Comparison of ENCODE assay signal across 15 cellular contexts in the genomic region with DNA sequence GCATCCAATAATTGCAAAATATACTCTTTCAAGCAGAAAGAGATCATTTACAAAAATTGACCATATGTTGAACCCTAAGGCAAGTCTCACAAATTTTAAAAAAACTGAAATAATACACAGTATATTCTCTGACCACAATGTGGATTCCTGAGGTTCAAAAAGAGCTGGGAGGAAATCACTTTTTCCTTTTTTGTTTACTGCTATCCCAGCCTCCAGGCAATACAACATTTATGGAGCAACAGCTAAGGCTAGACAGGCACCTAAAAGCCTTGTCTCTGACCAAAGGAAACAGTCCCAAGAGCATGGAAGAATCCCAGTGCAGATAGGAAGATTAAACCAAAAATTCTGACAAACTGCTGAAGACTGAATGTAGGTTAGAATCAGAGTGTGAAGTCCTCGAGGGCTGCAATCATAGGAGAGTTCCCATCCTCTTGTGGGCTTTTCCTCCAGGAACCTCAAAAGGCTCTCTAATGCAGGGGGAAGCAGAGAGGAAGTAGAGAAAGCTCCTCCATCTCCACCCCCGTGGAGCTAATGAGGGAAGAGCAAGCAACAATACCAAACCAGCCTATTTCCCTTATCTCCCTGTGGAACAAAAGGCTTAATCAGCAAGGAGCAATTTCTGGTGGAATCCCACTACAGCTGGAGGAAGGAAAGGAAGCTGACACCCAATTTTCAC. TPM values are rescaled to one million over a fixed set of nuclear protein-coding genes. Genes with fewer than 3 reads are reported as not detected.
DNase-seq lines count a peak whose midpoint lies in the region; ATAC-seq, FAIRE-seq and TF ChIP-seq lines count a peak whose summit lies in the region.
"Had no signal": no experiment of that assay in that cellular context is flagged by ENCODE, and none has a peak within 500 bp of the region (broad histone marks: within the 10 kb centered on the region; RNA-seq: fewer than 3 reads in every experiment).

No MANE protein-coding gene starts in this region.

- no peaks in the 10 kb centered on the region for H3K79me2 ChIP-seq in K562 (ENCODE audit: control insufficient read depth, insufficient read depth, low read length)

- no peak for FAIRE-seq in K562 (lab: Jason Lieb, UNC)
- FAIRE-seq: colon had no signal

- H3K27ac ChIP-seq in HUES6 (ENCODE audit: low read depth, low read length) (0 out of 2 replicates have a peak overlapping the region, but pooled peaks have one; percentile 29), K562 (ENCODE audit: extremely low read depth, low read depth, low read length) (no peak overlapping the region)
- H3K27ac ChIP-seq: tibial artery, VCaP had no signal

- intact Hi-C loops in K562 (cut with micrococcal nuclease) = no loop called here

- H3K27me3 ChIP-seq in HUES6 (ENCODE audit: control insufficient read depth, insufficient read depth, low read length) = no peaks in the 10 kb centered on the region
- H3K27me3 ChIP-seq in K562 (ENCODE audit: control insufficient read depth in 2 of 2, insufficient read depth in 2 of 2, low read length in 2 of 2) = no peaks in the 10 kb centered on the region
- H3K27me3 ChIP-seq: tibial artery had no signal

- H3K9me1 ChIP-seq in K562 (ENCODE audit: control insufficient read depth, insufficient read depth, low read length) = no peaks in the 10 kb centered on the region

- BruUV-seq in K562 (replicated peaks; lab: Mats Ljungman, UMichigan) = no TSS peak

- DNase-seq in AG10803 (ENCODE audit: low read depth) (peak; percentile 27), K562 (ENCODE audit: extremely low read depth in 1 of 4, low spot score in 3 of 4) (no peak), islet precursor cell (peak; percentile 64)
- DNase-seq in stimulated activated CD8-positive, alpha-beta memory T cell treated with anti-CD3 and anti-CD28 coated beads, Interleukin-4, amount 100 ng/mL, for 48 hours = no peak
- DNase-seq: activated CD8-positive, alpha-beta memory T cell treated with anti-CD3 and anti-CD28 coated beads, Interleukin-2, amount 50 U/mL, for 4 hours; activated naive CD8-positive, alpha-beta T cell treated with anti-CD3 and anti-CD28 coated beads, Interleukin-2, amount 10 ng/mL, durations not matched to agents 7 days and 5 days; NCI-H1694; NCI-H774; tibial artery had no signal

- no peak overlapping the region for H3K4me3 ChIP-seq in AG10803 (ENCODE audit: low read length)
- peak overlapping the region; percentile 12; the same call in 1 of the 2 replicates for H3K4me3 ChIP-seq in HUES6 (ENCODE audit: low read depth, low read length)
- H3K4me3 ChIP-seq in K562 = no peak overlapping the region
- H3K4me3 ChIP-seq: tibial artery had no signal

- H3K9me3 ChIP-seq in HUES6 (ENCODE audit: control insufficient read depth, insufficient read depth, low read depth, low read length) (no peaks in the 10 kb centered on the region), K562 (replicated peaks; ENCODE audit: control insufficient read depth, insufficient read depth, low read depth, low read length) (no peaks in the 10 kb centered on the region)
- H3K9me3 ChIP-seq: tibial artery had no signal

- no peaks in the 10 kb centered on the region for H4K20me1 ChIP-seq in K562 (replicated peaks; ENCODE audit: control insufficient read depth, insufficient read depth, low read length)

- TF ChIP-seq POLR2A in K562 (conservative IDR thresholded peaks at IDR 0.05) = no peak

- ATAC-seq in K562 (no peak), GM21515 (IDR thresholded peaks at IDR 0.05; ENCODE audit: unreplicated experiment) (no peak), GM21367 (IDR thresholded peaks at IDR 0.05; ENCODE audit: unreplicated experiment) (no peak), GM18858 (IDR thresholded peaks at IDR 0.05; ENCODE audit: unreplicated experiment) (no peak)

- in situ Hi-C loops in K562 (cut with MboI) = loop anchor here (10.0 kb wide), 1 partner anchor 98 kb away; no protein-coding TSS in a partner anchor

- no peak overlapping the region for H3K9ac ChIP-seq in HUES6 (ENCODE audit: low read length)
- H3K9ac ChIP-seq in K562 (ENCODE audit: insufficient read depth in 1 of 2, low read depth in 2 of 2, low read length in 2 of 2) = no peak overlapping the region

- H2AFZ ChIP-seq in K562 (ENCODE audit: low read depth, low read length) = no peak overlapping the region

- POLR2A ChIA-PET in K562 (lab: Yijun Ruan, JAX) = interaction anchor here (1.0 kb wide), 1 partner anchor 278 kb away, joined by 3 read pairs; no protein-coding TSS in a partner anchor

- 25% methylated on average over 2 of the region's 2 CpGs for WGBS in K562 (ENCODE audit: insufficient coverage, low coverage, missing lambda C conversion rate)

- H3K4me1 ChIP-seq in HUES6 (ENCODE audit: control insufficient read depth, insufficient read depth, low read length) (peaks cover 15% of the 10 kb centered on the region), K562 (replicated peaks in 1 of 2; ENCODE audit: control insufficient read depth in 2 of 2, insufficient read depth in 2 of 2, low read length in 2 of 2) (peaks cover 0 to 10% of the 10 kb centered on the region in 2 experiments; a peak in 3 of 5 replicates)

- TF ChIP-seq RAD21 in K562 (CRISPR knock-in tag; conservative IDR thresholded peaks at IDR 0.05 in 1 of 2, IDR thresholded peaks at IDR 0.05 in 1 of 2) = no peak

- no peak for TF ChIP-seq CTCF in AG10803 (conservative IDR thresholded peaks at IDR 0.05; ENCODE audit: low read length)
- no peak for TF ChIP-seq CTCF in K562 (IDR thresholded peaks at IDR 0.05 in 2 of 3, conservative IDR thresholded peaks at IDR 0.05 in 1 of 3; ENCODE audit: insufficient read depth in 2 of 3, low read depth in 1 of 3, low read length in 3 of 3)

- H3K36me3 ChIP-seq in HUES6 (ENCODE audit: control insufficient read depth, insufficient read depth, low read length) = no peaks in the 10 kb centered on the region
- no peaks in the 10 kb centered on the region for H3K36me3 ChIP-seq in K562 (ENCODE audit: control insufficient read depth, insufficient read depth, low read length)
- H3K36me3 ChIP-seq: tibial artery had no signal

- no peak overlapping the region; the same call in 1 of the 2 replicates for H3K4me2 ChIP-seq in K562 (ENCODE audit: insufficient read depth, low read length)

- TF ChIP-seq EP300 in K562 (IDR thresholded peaks at IDR 0.05; ENCODE audit: low read length) = no peak

- CTCF ChIA-PET in K562 (lab: Yijun Ruan, JAX; ENCODE audit: low intra/inter-chr PET ratio) = interaction anchor here (0.6 kb wide), 1 partner anchor 976 kb away, joined by 3 read pairs; no protein-coding TSS in a partner anchor

TF ChIP-seq in K562, 482 proteins besides CTCF, POLR2A, EP300 and RAD21:
- peak; percentile 62; the same call in 1 of the 2 replicates for TF ChIP-seq SPI1 (IDR thresholded peaks at IDR 0.05; ENCODE audit: borderline replicate concordance, low read depth, low read length)
- peak; percentile 76; the same call in 1 of the 2 replicates for TF ChIP-seq SOX6 (IDR thresholded peaks at IDR 0.05)
- TF ChIP-seq, protein P1, sequence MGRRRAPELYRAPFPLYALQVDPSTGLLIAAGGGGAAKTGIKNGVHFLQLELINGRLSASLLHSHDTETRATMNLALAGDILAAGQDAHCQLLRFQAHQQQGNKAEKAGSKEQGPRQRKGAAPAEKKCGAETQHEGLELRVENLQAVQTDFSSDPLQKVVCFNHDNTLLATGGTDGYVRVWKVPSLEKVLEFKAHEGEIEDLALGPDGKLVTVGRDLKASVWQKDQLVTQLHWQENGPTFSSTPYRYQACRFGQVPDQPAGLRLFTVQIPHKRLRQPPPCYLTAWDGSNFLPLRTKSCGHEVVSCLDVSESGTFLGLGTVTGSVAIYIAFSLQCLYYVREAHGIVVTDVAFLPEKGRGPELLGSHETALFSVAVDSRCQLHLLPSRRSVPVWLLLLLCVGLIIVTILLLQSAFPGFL (CRISPR knock-in tag; IDR thresholded peaks at IDR 0.05) = no peak
- TF ChIP-seq ZC3H8 (IDR thresholded peaks at IDR 0.05) = no peak

RNA-seq across cellular contexts. Expression of a gene that starts 57.0 kb away (rescaled TPM):
- total RNA-seq in K562 (2011; cell fraction: chromatin; rRNA removed; ENCODE audit: low replicate concordance) = 6.6 and 12.8 TPM in 2 replicates
- total RNA-seq in K562 (2011; cell fraction: nucleolus; rRNA removed) = 7.0 and 7.2 TPM in 2 replicates
- total RNA-seq in K562 (2011; cell fraction: nucleoplasm; rRNA removed) = 9.0 and 12.2 TPM in 2 replicates
- total RNA-seq in K562 (2014; rRNA removed) (2.6 and 4.7 TPM in 2 replicates), K562 (2014; rRNA removed; fragmentation: Illumina TruSeq; extraction: Trizol) (5.1 and 5.6 TPM in 2 replicates), K562 (2015; rRNA removed; fragmentation: Illumina TruSeq; extraction: Trizol) (4.0 and 5.5 TPM in 2 replicates), K562 (2021) (7.7 and 8.5 TPM in 2 replicates)
- polyA plus RNA-seq in K562 (2011; rRNA removed) (5.6 and 8.7 TPM in 2 replicates), K562 (2014; fragmentation: Illumina TruSeq; extraction: Trizol) (4.8 TPM in 2 replicates), K562 (2014; fragmentation: Nextera tagmentation; extraction: Ambion mirVana) (1 to 10 TPM in 1 of 2 experiments, under 1 TPM in 1; 0.89 to 1.2 TPM), K562 (2014; rRNA removed) (1.6 and 3.3 TPM in 2 replicates)
- 3.0 and 3.2 TPM in 2 replicates for polyA plus RNA-seq in K562 (2011; cell fraction: cytosol; rRNA removed)
- 3.3 and 8.4 TPM in 2 replicates for polyA plus RNA-seq in K562 (2011; cell fraction: nucleus; rRNA removed)
- 3.1 and 3.7 TPM in 2 replicates for polyA plus RNA-seq in K562 (2012)
- polyA minus RNA-seq in K562 (2011; rRNA and poly(A)+ RNA removed) = 10.0 and 10.9 TPM in 2 replicates
- polyA minus RNA-seq in K562 (2011; cell fraction: cytosol; rRNA and poly(A)+ RNA removed) = 2.5 and 5.7 TPM in 2 replicates
- 7.8 and 9.6 TPM in 2 replicates for polyA minus RNA-seq in K562 (2011; cell fraction: nucleus; rRNA and poly(A)+ RNA removed)

Comparison
In these comparisons a context has a peak if more than half of its experiments do, and no peak if none do; other contexts are left out.
1. DNase-seq: peak in AG10803 (single experiment) and islet precursor cell (single experiment); none in K562 (0 of 4) and stimulated activated CD8-positive, alpha-beta memory T cell treated with anti-CD3 and anti-CD28 coated beads, Interleukin-4, amount 100 ng/mL, for 48 hours (single experiment).